Comparison of ENCODE assay signal across 18 cellular contexts in genomic region chr1:81466970-81467369, GRCh38.
"Had no signal": no experiment of that assay in that cellular context is flagged by ENCODE, and none has a peak within 500 bp of the region (broad histone marks: within the 10 kb centered on the region; RNA-seq: fewer than 3 reads in every experiment).

No MANE protein-coding gene starts in this region.

- H3K4me3 Mint-ChIP-seq: activated CD4-positive, alpha-beta T cell treated with anti-CD3 and anti-CD28 coated beads, Interleukin-2, amount 10 ng/mL, durations not matched to agents 24 days and 14 days; activated naive CD4-positive, alpha-beta T cell treated with anti-CD3 and anti-CD28 coated beads for 36 hours; activated T-cell treated with anti-CD3 and anti-CD28 coated beads, Interleukin-2, amount 50 U/mL, for 4 hours; central memory CD8-positive, alpha-beta T cell; memory B cell; naive B cell had no signal

- H3K9me3 ChIP-seq: colonic mucosa, gastrocnemius medialis, thyroid gland had no signal

- H3K4me1 ChIP-seq: colonic mucosa, gastrocnemius medialis, thyroid gland had no signal

- ATAC-seq: activated T-cell treated with anti-CD3 and anti-CD28 coated beads, Interleukin-2, amount 50 U/mL, for 4 hours; gastrocnemius medialis; heart left ventricle had no signal

- H3K27ac Mint-ChIP-seq: activated CD4-positive, alpha-beta T cell treated with anti-CD3 and anti-CD28 coated beads, Interleukin-2, amount 10 ng/mL, durations not matched to agents 24 days and 14 days; activated naive CD4-positive, alpha-beta T cell treated with anti-CD3 and anti-CD28 coated beads for 36 hours; memory B cell; naive B cell had no signal

- H3K27ac ChIP-seq: colonic mucosa, gastrocnemius medialis, heart left ventricle, thyroid gland had no signal

- H3K27me3 ChIP-seq: colonic mucosa, gastrocnemius medialis, heart left ventricle, thyroid gland had no signal

- H3K9me3 Mint-ChIP-seq: activated CD4-positive, alpha-beta T cell treated with anti-CD3 and anti-CD28 coated beads, Interleukin-2, amount 10 ng/mL, durations not matched to agents 24 days and 14 days; activated naive CD4-positive, alpha-beta T cell treated with anti-CD3 and anti-CD28 coated beads for 36 hours; activated T-cell treated with anti-CD3 and anti-CD28 coated beads, Interleukin-2, amount 50 U/mL, for 4 hours; memory B cell had no signal

- H3K4me1 Mint-ChIP-seq: activated CD4-positive, alpha-beta T cell treated with anti-CD3 and anti-CD28 coated beads, Interleukin-2, amount 10 ng/mL, durations not matched to agents 24 days and 14 days; central memory CD8-positive, alpha-beta T cell; memory B cell had no signal

- H3K4me3 ChIP-seq: colonic mucosa, gastrocnemius medialis, heart left ventricle, thyroid gland had no signal

- H3K36me3 Mint-ChIP-seq: memory B cell, naive B cell had no signal

- DNase-seq: activated CD4-positive, alpha-beta T cell treated with anti-CD3 and anti-CD28 coated beads, Interleukin-2, amount 10 ng/mL, durations not matched to agents 24 days and 14 days; activated CD8-positive, alpha-beta memory T cell treated with anti-CD3 and anti-CD28 coated beads, Interleukin-2, amount 50 U/mL, for 4 hours; activated naive CD4-positive, alpha-beta T cell treated with anti-CD3 and anti-CD28 coated beads for 36 hours; activated T-cell treated with anti-CD3 and anti-CD28 coated beads, Interleukin-2, amount 50 U/mL, for 4 hours; colonic mucosa; gastrocnemius medialis; heart left ventricle; kidney glomerular epithelial cell; naive B cell; nucleus accumbens; posterior cingulate gyrus; stimulated activated CD4-positive, alpha-beta T cell treated with anti-CD3 and anti-CD28 coated beads, Interleukin-1b, Interleukin-23, amount 100 ng/mL, for 48 hours; stimulated activated CD8-positive, alpha-beta memory T cell treated with anti-CD3 and anti-CD28 coated beads, Interleukin-4, amount 100 ng/mL, for 48 hours; stimulated activated naive CD4-positive, alpha-beta T cell treated with Interleukin-2 at 50 U/mL for 16 hours; T1000; thyroid gland had no signal

- H3K36me3 ChIP-seq: colonic mucosa, gastrocnemius medialis, heart left ventricle, thyroid gland had no signal

- H3K27me3 Mint-ChIP-seq: activated CD4-positive, alpha-beta T cell treated with anti-CD3 and anti-CD28 coated beads, Interleukin-2, amount 10 ng/mL, durations not matched to agents 24 days and 14 days; central memory CD8-positive, alpha-beta T cell; naive B cell had no signal
